ENCODE assay signal across 1 cellular context in genomic region chr16:11585460-11586374, GRCh38.
TF ChIP-seq lines count a peak whose summit lies in the region.

No MANE protein-coding gene starts in this region.

TF ChIP-seq in IMR-90, 13 proteins besides CTCF, POLR2A, EP300 and RAD21 (continued from another document):
- TF ChIP-seq RCOR1 (IDR thresholded peaks at IDR 0.05; ENCODE audit: insufficient replicate concordance, low read length) (no peak), MAFK (IDR thresholded peaks at IDR 0.05; ENCODE audit: low read depth, low read length) (no peak), CHD1 (IDR thresholded peaks at IDR 0.05; ENCODE audit: low read depth, low read length) (no peak), SMC3 (IDR thresholded peaks at IDR 0.05; ENCODE audit: low read depth, low read length) (no peak), MAZ (IDR thresholded peaks at IDR 0.05; ENCODE audit: borderline replicate concordance, low read depth, low read length) (no peak), CEBPB (IDR thresholded peaks at IDR 0.05; ENCODE audit: low read depth, low read length) (no peak)
- TF ChIP-seq, protein P1, sequence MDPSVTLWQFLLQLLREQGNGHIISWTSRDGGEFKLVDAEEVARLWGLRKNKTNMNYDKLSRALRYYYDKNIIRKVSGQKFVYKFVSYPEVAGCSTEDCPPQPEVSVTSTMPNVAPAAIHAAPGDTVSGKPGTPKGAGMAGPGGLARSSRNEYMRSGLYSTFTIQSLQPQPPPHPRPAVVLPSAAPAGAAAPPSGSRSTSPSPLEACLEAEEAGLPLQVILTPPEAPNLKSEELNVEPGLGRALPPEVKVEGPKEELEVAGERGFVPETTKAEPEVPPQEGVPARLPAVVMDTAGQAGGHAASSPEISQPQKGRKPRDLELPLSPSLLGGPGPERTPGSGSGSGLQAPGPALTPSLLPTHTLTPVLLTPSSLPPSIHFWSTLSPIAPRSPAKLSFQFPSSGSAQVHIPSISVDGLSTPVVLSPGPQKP (IDR thresholded peaks at IDR 0.05; ENCODE audit: borderline replicate concordance, low read depth, low read length): no peak
